9 cellular contexts compared by ENCODE assay signal in the genomic region with DNA sequence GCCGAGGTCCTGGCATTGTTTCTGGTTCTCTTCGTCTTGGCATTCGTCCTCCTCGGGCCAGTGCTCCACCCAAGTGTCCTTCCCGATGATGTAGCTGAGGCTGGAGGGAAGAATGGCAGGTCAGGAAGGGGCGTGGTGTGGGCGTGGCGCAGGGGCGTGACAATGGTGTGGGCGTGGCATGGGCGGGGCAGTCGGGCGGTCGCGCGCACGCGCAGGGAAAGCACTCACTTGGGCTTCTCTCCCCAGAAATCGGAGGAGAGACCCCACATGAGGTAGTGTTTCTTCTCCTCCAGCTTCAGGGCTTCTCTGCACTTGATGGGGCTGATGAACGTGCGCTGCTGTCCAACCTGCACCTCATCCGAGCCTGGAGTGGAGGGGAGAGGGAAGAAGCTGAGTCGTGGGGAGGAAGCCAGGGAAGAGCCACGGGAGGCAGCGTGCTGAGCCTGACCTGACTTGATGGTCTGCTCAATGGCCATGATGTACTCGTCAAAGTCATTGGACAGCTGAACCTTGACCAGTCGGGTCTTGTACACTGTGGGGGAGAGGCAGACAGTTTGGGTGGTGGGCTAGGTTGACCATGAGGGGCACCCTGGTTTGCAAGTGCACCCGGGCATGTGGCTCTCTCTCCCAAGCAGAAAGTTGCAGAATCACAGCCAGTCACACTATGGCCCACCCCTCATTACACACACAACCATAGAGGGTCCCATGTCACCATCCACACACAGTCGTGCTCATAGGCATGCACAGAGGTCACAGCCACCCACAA. TPM values are rescaled to one million over a fixed set of nuclear protein-coding genes. Genes with fewer than 3 reads are reported as not detected.
DNase-seq lines count a peak whose midpoint lies in the region; ATAC-seq and TF ChIP-seq lines count a peak whose summit lies in the region.
"Had no signal": no experiment of that assay in that cellular context is flagged by ENCODE, and none has a peak within 500 bp of the region (broad histone marks: within the 10 kb centered on the region; RNA-seq: fewer than 3 reads in every experiment).

No MANE protein-coding gene starts in this region.

- no peaks in the 10 kb centered on the region for H3K36me3 ChIP-seq in mesendoderm (ENCODE audit: control insufficient read depth, insufficient read depth, low read length)

- peaks cover 21% of the 10 kb centered on the region for H3K9me3 Mint-ChIP-seq in activated naive CD8-positive, alpha-beta T cell treated with anti-CD3 and anti-CD28 coated beads, Interleukin-2, amount 50 U/mL, for 24 hours

- H3K4me2 ChIP-seq in mesendoderm (ENCODE audit: low read length), result peak overlapping the region; percentile 7

- no peak overlapping the region for H3K4ac ChIP-seq in mesendoderm (ENCODE audit: low read depth, low read length)

- H4K8ac ChIP-seq in mesendoderm (ENCODE audit: low read depth, low read length), result no peak overlapping the region

- H3K9ac ChIP-seq in mesendoderm (ENCODE audit: low read length), result peak overlapping the region; percentile 41

- H2BK5ac ChIP-seq in mesendoderm (ENCODE audit: low read length), result no peak overlapping the region

- peak overlapping the region; percentile 94 for H3K27ac Mint-ChIP-seq in activated naive CD8-positive, alpha-beta T cell treated with anti-CD3 and anti-CD28 coated beads, Interleukin-2, amount 50 U/mL, for 24 hours

- peaks cover 11% of the 10 kb centered on the region for H3K27me3 Mint-ChIP-seq in activated naive CD8-positive, alpha-beta T cell treated with anti-CD3 and anti-CD28 coated beads, Interleukin-2, amount 50 U/mL, for 24 hours

- H2BK15ac ChIP-seq in mesendoderm (replicated peaks; ENCODE audit: low read depth), result no peak overlapping the region

- H3K79me2 ChIP-seq in mesendoderm (ENCODE audit: control insufficient read depth, insufficient read depth, low read length), result no peaks in the 10 kb centered on the region

- H3K23ac ChIP-seq in mesendoderm (ENCODE audit: low read length), result no peak overlapping the region

- H3K27ac ChIP-seq in C4-2B (peak overlapping the region; percentile 13; the same call in 1 of the 2 replicates), mesendoderm (ENCODE audit: low read depth, low read length) (no peak overlapping the region)

- no peak overlapping the region for H3K4me3 ChIP-seq in mesendoderm (ENCODE audit: low read length)

- DNase-seq in NCI-H526 treated with DMSO at 0.1 percent for 48 hours (lab: John Stamatoyannopoulos, UW), result peak; percentile 3
- DNase-seq in activated naive CD8-positive, alpha-beta T cell treated with anti-CD3 and anti-CD28 coated beads, Interleukin-2, amount 50 U/mL, for 24 hours, result peak; percentile 78
- DNase-seq in mesendoderm, result peak; percentile 76
- no peak for DNase-seq in DMS 273 (lab: John Stamatoyannopoulos, UW; ENCODE audit: unreplicated experiment)

- H3K27me3 ChIP-seq in mesendoderm (ENCODE audit: insufficient read depth, low read length, poor library complexity), result no peaks in the 10 kb centered on the region

- peak overlapping the region; percentile 70 for H3K56ac ChIP-seq in mesendoderm (ENCODE audit: low read length)

- no peak overlapping the region for H2BK120ac ChIP-seq in mesendoderm (ENCODE audit: low read depth, low read length)

- peaks cover 70% of the 10 kb centered on the region for H3K4me1 Mint-ChIP-seq in activated naive CD8-positive, alpha-beta T cell treated with anti-CD3 and anti-CD28 coated beads, Interleukin-2, amount 50 U/mL, for 24 hours

- peaks cover 13% of the 10 kb centered on the region for H3K36me3 Mint-ChIP-seq in activated naive CD8-positive, alpha-beta T cell treated with anti-CD3 and anti-CD28 coated beads, Interleukin-2, amount 50 U/mL, for 24 hours (ENCODE audit: low read depth)

- no peak for ATAC-seq in activated naive CD8-positive, alpha-beta T cell treated with anti-CD3 and anti-CD28 coated beads, Interleukin-2, amount 50 U/mL, for 24 hours
- ATAC-seq in GM18517 (IDR thresholded peaks at IDR 0.05; ENCODE audit: unreplicated experiment) (no peak), GM19452 (IDR thresholded peaks at IDR 0.05; ENCODE audit: unreplicated experiment) (no peak), GM19023 (IDR thresholded peaks at IDR 0.05; ENCODE audit: unreplicated experiment) (no peak)

- no peak overlapping the region for H3K18ac ChIP-seq in mesendoderm (ENCODE audit: low read length)

- WGBS in mesendoderm (ENCODE audit: extremely low coverage, insufficient coverage, low lambda C conversion rate), result no CpG with 5 or more reads among the region's 29 CpGs

- H3K4me3 Mint-ChIP-seq in activated naive CD8-positive, alpha-beta T cell treated with anti-CD3 and anti-CD28 coated beads, Interleukin-2, amount 50 U/mL, for 24 hours, result peak overlapping the region; percentile 64

- H4K5ac ChIP-seq in mesendoderm (ENCODE audit: low read length), result no peak overlapping the region

- H3K79me1 ChIP-seq in mesendoderm (ENCODE audit: low read length), result no peaks in the 10 kb centered on the region

- no peak for TF ChIP-seq CTCF in C4-2B (conservative IDR thresholded peaks at IDR 0.05)

- peaks cover 8% of the 10 kb centered on the region for H3K4me1 ChIP-seq in mesendoderm (ENCODE audit: control insufficient read depth, low read depth, low read length)
- H3K4me1 ChIP-seq: Caco-2 had no signal

- no peak overlapping the region for H2AK5ac ChIP-seq in mesendoderm (ENCODE audit: low read length)

RNA-seq across cellular contexts. Expression of gene TNFSF14, which starts 8.1 kb away (rescaled TPM):
- polyA plus RNA-seq in mesendoderm (2013, experiment 1 of 2), result 0.06 TPM
- polyA plus RNA-seq in mesendoderm (2013, experiment 2 of 2), result 0.06 TPM

RNA-seq across cellular contexts. Expression of gene C3, which starts 42.3 kb away (rescaled TPM):
- polyA plus RNA-seq in mesendoderm (2013, experiment 1 of 2), result 5.4 TPM
- polyA plus RNA-seq in mesendoderm (2013, experiment 2 of 2), result 4.8 TPM

RNA-seq across cellular contexts. Expression of gene GPR108, which starts 59.3 kb away (rescaled TPM):
- 41.2 TPM for polyA plus RNA-seq in mesendoderm (2013, experiment 1 of 2)
- 40.0 TPM for polyA plus RNA-seq in mesendoderm (2013, experiment 2 of 2)
